In the genomic region with DNA sequence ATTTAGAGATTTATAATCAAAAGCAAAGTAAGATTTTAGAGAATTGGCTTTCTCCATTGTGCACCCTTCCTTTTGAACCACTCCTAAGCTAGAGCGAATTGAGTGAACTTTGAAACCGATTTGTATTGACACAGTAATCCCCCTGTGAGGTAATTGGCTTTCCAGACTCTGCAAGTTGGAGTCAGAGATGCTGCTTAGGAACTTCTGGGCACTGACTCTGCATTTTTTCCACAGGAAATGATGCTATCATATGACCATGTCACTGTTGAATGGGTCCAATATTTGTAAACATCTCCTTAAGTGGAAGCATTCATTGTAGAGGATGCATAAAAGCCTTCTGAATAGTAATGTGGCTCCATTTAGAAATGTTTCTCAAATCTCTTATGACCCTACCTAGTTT, we compare ENCODE assay signal across 14 cellular contexts.
DNase-seq lines count a peak whose midpoint lies in the region; ATAC-seq and TF ChIP-seq lines count a peak whose summit lies in the region.
"Had no signal": no experiment of that assay in that cellular context is flagged by ENCODE, and none has a peak within 500 bp of the region (broad histone marks: within the 10 kb centered on the region; RNA-seq: fewer than 3 reads in every experiment).

No MANE protein-coding gene starts in this region.

- H3K9me3 ChIP-seq in GM23248 (ENCODE audit: low read depth) (no peaks in the 10 kb centered on the region), hepatocyte (ENCODE audit: low read depth) (no peaks in the 10 kb centered on the region)
- H3K9me3 ChIP-seq: esophagus squamous epithelium had no signal

- H2AFZ ChIP-seq in GM23248 (no peak overlapping the region), hepatocyte (no peak overlapping the region)

- no peak overlapping the region for H3K9ac ChIP-seq in GM23248

- WGBS in GM23248 (ENCODE audit: low coverage in 1 of 2, low lambda C conversion rate in 2 of 2, missing lambda C conversion rate in 2 of 2), 2 experiments: 3 to 9% methylated on average over 2 of the region's 2 CpGs
- 27% methylated on average over 2 of the region's 2 CpGs for WGBS in hepatocyte (ENCODE audit: low lambda C conversion rate, missing lambda C conversion rate)

- H3K27ac ChIP-seq in GM23248 (no peak overlapping the region), hepatocyte (peak overlapping the region; percentile 65)
- H3K27ac ChIP-seq: esophagus squamous epithelium had no signal

- H3K4me2 ChIP-seq in GM23248 (ENCODE audit: unreplicated experiment): peak overlapping the region; percentile 29
- no peak overlapping the region for H3K4me2 ChIP-seq in hepatocyte

- ATAC-seq in SK-N-SH treated with all-trans-retinoic acid at 6 μM for 48 hours: peak; percentile 71
- ATAC-seq: activated naive CD8-positive, alpha-beta T cell treated with anti-CD3 and anti-CD28 coated beads, Interleukin-2, amount 50 U/mL, for 24 hours; Panc1 had no signal

- H3K9me2 ChIP-seq in GM23248 (ENCODE audit: insufficient read depth): no peaks in the 10 kb centered on the region
- no peaks in the 10 kb centered on the region for H3K9me2 ChIP-seq in hepatocyte (replicated peaks; ENCODE audit: insufficient read depth)

- TF ChIP-seq CTCF in hepatocyte (IDR thresholded peaks at IDR 0.05; ENCODE audit: poor library complexity): no peak

- H3K79me2 ChIP-seq in GM23248 (ENCODE audit: insufficient read depth) (no peaks in the 10 kb centered on the region), hepatocyte (no peaks in the 10 kb centered on the region)

- no peaks in the 10 kb centered on the region for H3K36me3 ChIP-seq in GM23248 (ENCODE audit: low read depth)
- no peaks in the 10 kb centered on the region for H3K36me3 ChIP-seq in hepatocyte (replicated peaks; ENCODE audit: insufficient read depth, low read depth)
- H3K36me3 ChIP-seq: esophagus squamous epithelium had no signal

- H3K27me3 ChIP-seq in GM23248 (replicated peaks; ENCODE audit: insufficient read depth) (no peaks in the 10 kb centered on the region), hepatocyte (no peaks in the 10 kb centered on the region)
- H3K27me3 ChIP-seq: esophagus squamous epithelium had no signal

- DNase-seq in A172 (ENCODE audit: low spot score) (peak; percentile 64), GM23248 (peak; percentile 90), hepatocyte (ENCODE audit: low spot score) (peak; percentile 74), RPMI8226 (no peak), GOT3 (lab: John Stamatoyannopoulos, UW) (no peak)
- no peak for DNase-seq in stimulated activated CD4-positive, alpha-beta T cell treated with anti-CD3 and anti-CD28 coated beads, Interleukin-1b, Interleukin-23, amount 100 ng/mL, for 48 hours
- DNase-seq in activated T-cell treated with anti-CD3 and anti-CD28 coated beads, Interleukin-2, amount 50 U/mL, for 1 hour: no peak
- DNase-seq: activated CD4-positive, alpha-beta T cell treated with anti-CD3 and anti-CD28 coated beads, Interleukin-2, amount 50 U/mL, for 1 hour; activated naive CD8-positive, alpha-beta T cell treated with anti-CD3 and anti-CD28 coated beads, Interleukin-2, amount 50 U/mL, for 24 hours; esophagus squamous epithelium; stimulated activated naive CD4-positive, alpha-beta T cell treated with Interleukin-2 at 50 U/mL for 16 hours had no signal

- H4K20me1 ChIP-seq in GM23248 (ENCODE audit: insufficient read depth) (no peaks in the 10 kb centered on the region), hepatocyte (ENCODE audit: insufficient read depth, poor library complexity, severe bottlenecking) (no peaks in the 10 kb centered on the region)

- H3F3A ChIP-seq in GM23248 (ENCODE audit: insufficient read depth): peaks cover 11% of the 10 kb centered on the region; the same call in 1 of the 2 replicates

- H3K4me1 ChIP-seq in GM23248 (ENCODE audit: insufficient read depth): peaks cover 20% of the 10 kb centered on the region; the same call in 1 of the 2 replicates
- H3K4me1 ChIP-seq in hepatocyte (ENCODE audit: insufficient read depth): peaks cover 5% of the 10 kb centered on the region
- H3K4me1 ChIP-seq: esophagus squamous epithelium had no signal

- in situ Hi-C loops in GM23248 (cut with MboI): no loop called here

- H3K4me3 ChIP-seq in GM23248 (no peak overlapping the region), hepatocyte (no peak overlapping the region)
- H3K4me3 ChIP-seq: esophagus squamous epithelium, lung had no signal

TF ChIP-seq in SK-N-SH treated with all-trans-retinoic acid at 6 μM for 48 hours, 23 proteins besides CTCF, POLR2A, EP300 and RAD21:
- TF ChIP-seq GLIS3 (CRISPR knock-in tag; IDR thresholded peaks at IDR 0.05) (no peak), ARNTL (CRISPR knock-in tag; IDR thresholded peaks at IDR 0.05; ENCODE audit: borderline replicate concordance, low read depth) (no peak), CSDC2 (CRISPR knock-in tag; IDR thresholded peaks at IDR 0.05) (no peak), ESRRG (CRISPR knock-in tag; IDR thresholded peaks at IDR 0.05) (no peak), OSR1 (CRISPR knock-in tag; IDR thresholded peaks at IDR 0.05) (no peak), RARB (CRISPR knock-in tag; IDR thresholded peaks at IDR 0.05) (no peak), ZC3H10 (CRISPR knock-in tag; IDR thresholded peaks at IDR 0.05) (no peak), ISL1 (CRISPR knock-in tag; IDR thresholded peaks at IDR 0.05) (no peak), TCF4 (CRISPR knock-in tag; IDR thresholded peaks at IDR 0.05; ENCODE audit: borderline replicate concordance) (no peak)
- TF ChIP-seq, protein P1, sequence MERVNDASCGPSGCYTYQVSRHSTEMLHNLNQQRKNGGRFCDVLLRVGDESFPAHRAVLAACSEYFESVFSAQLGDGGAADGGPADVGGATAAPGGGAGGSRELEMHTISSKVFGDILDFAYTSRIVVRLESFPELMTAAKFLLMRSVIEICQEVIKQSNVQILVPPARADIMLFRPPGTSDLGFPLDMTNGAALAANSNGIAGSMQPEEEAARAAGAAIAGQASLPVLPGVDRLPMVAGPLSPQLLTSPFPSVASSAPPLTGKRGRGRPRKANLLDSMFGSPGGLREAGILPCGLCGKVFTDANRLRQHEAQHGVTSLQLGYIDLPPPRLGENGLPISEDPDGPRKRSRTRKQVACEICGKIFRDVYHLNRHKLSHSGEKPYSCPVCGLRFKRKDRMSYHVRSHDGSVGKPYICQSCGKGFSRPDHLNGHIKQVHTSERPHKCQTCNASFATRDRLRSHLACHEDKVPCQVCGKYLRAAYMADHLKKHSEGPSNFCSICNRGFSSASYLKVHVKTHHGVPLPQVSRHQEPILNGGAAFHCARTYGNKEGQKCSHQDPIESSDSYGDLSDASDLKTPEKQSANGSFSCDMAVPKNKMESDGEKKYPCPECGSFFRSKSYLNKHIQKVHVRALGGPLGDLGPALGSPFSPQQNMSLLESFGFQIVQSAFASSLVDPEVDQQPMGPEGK (CRISPR knock-in tag; IDR thresholded peaks at IDR 0.05; ENCODE audit: borderline replicate concordance): no peak

Comparison
In these comparisons a context has a peak if more than half of its experiments do, and no peak if none do; other contexts are left out.
1. DNase-seq: peak in A172 (single experiment), GM23248 (single experiment) and hepatocyte (single experiment); none in RPMI8226 (single experiment), stimulated activated CD4-positive, alpha-beta T cell treated with anti-CD3 and anti-CD28 coated beads, Interleukin-1b, Interleukin-23, amount 100 ng/mL, for 48 hours (single experiment), activated T-cell treated with anti-CD3 and anti-CD28 coated beads, Interleukin-2, amount 50 U/mL, for 1 hour (single experiment) and GOT3 (single experiment).